Comparison of ENCODE assay signal across 8 cellular contexts in the genomic region with DNA sequence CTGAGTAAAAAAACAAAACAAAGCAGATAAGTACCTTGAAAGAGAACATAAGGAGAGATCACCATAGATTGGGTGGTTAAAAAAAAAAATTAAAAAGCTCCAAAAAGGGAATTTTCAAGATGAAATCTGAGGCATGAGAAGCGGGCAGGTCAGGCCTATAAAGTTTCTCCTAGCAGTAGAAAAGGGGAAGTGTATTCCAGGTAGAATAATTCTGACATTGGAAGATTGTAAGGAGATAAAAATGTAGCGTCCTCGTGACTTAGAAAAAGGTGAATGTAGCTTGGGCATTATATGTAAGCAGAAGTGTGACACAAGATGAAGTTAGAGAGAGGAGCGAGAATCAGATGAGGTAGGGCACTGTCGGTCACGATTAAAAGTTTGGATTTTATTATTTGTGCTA. TPM values are rescaled to one million over a fixed set of nuclear protein-coding genes. Genes with fewer than 3 reads are reported as not detected.
"Had no signal": no experiment of that assay in that cellular context is flagged by ENCODE, and none has a peak within 500 bp of the region (broad histone marks: within the 10 kb centered on the region; RNA-seq: fewer than 3 reads in every experiment).

No MANE protein-coding gene starts in this region.

- H3K4me3 Mint-ChIP-seq: IgD-negative memory B cell had no signal

- ATAC-seq: HepG2 had no signal

- H3K27me3 Mint-ChIP-seq: IgD-negative memory B cell had no signal

- FAIRE-seq: HepG2, HTR-8/SVneo had no signal

- H3K27ac ChIP-seq: HL-60 had no signal

- DNase-seq: IMR-90, KBM-7, KG1 had no signal

- H3K36me3 Mint-ChIP-seq: IgD-negative memory B cell had no signal

- H3K27ac Mint-ChIP-seq: IgD-negative memory B cell had no signal

- H3K4me1 Mint-ChIP-seq: IgD-negative memory B cell had no signal

RNA-seq across cellular contexts. Expression of a gene that starts 9.1 kb away (rescaled TPM):
- total RNA-seq: HepG2, HT-29, IMR-90 had no signal
- polyA plus RNA-seq: HepG2, IgD-negative memory B cell, IMR-90 had no signal
